ENCODE assay signal across 8 cellular contexts in genomic region chrX:107716816-107717700, GRCh38. TPM values are rescaled to one million over a fixed set of nuclear protein-coding genes. Genes with fewer than 3 reads are reported as not detected.
DNase-seq lines count a peak whose midpoint lies in the region; ATAC-seq lines count a peak whose summit lies in the region.

No MANE protein-coding gene starts in this region.

- H2AK5ac ChIP-seq in mesenchymal stem cell (ENCODE audit: low read length, severe bottlenecking): no peak overlapping the region

- peak; percentile 76 for ATAC-seq in HG02870 (IDR thresholded peaks at IDR 0.05; ENCODE audit: unreplicated experiment)

- H3K79me1 ChIP-seq in mesenchymal stem cell (replicated peaks; ENCODE audit: low read length, poor library complexity, severe bottlenecking): peaks cover 5% of the 10 kb centered on the region

- peak overlapping the region; percentile 70 for H3K4me2 ChIP-seq in mesenchymal stem cell (ENCODE audit: low read length, poor library complexity, severe bottlenecking)

- peak overlapping the region; percentile 73 to 75 for H3K4ac ChIP-seq in mesenchymal stem cell (ENCODE audit: low read depth in 1 of 2, low read length in 2 of 2)

- H3K27ac ChIP-seq in mesenchymal stem cell (ENCODE audit: low read length, poor library complexity, severe bottlenecking): peak overlapping the region; percentile 32

- H3K27me3 ChIP-seq in mesenchymal stem cell (ENCODE audit: control insufficient read depth in 1 of 2, insufficient read depth in 1 of 2, low read length in 2 of 2): peaks cover 0 to 55% of the 10 kb centered on the region in 2 experiments

- peak overlapping the region in 1 of 2 experiments; percentile 61 for H3K14ac ChIP-seq in mesenchymal stem cell (ENCODE audit: low read length in 2 of 2)

- peak overlapping the region; percentile 46 to 89 for H3K18ac ChIP-seq in mesenchymal stem cell (ENCODE audit: low read depth in 1 of 2, low read length in 2 of 2)

- no peak overlapping the region for H2BK5ac ChIP-seq in mesenchymal stem cell (ENCODE audit: low read depth, low read length, poor library complexity, severe bottlenecking)

- H3K4me3 ChIP-seq in mesenchymal stem cell (ENCODE audit: insufficient read depth in 1 of 2, low read depth in 1 of 2, low read length in 2 of 2): peak overlapping the region; percentile 70 to 81

- 26% methylated on average over 17 of the region's 29 CpGs for WGBS in mesenchymal stem cell

- H2BK12ac ChIP-seq in mesenchymal stem cell (ENCODE audit: low read length in 2 of 2): peak overlapping the region; percentile 84 to 97

- no peak overlapping the region for H2AFZ ChIP-seq in mesenchymal stem cell (ENCODE audit: low read depth, low read length)

- peak overlapping the region in 1 of 2 experiments; percentile 81 for H3K23ac ChIP-seq in mesenchymal stem cell (ENCODE audit: low read length in 2 of 2)

- H2BK15ac ChIP-seq in mesenchymal stem cell (ENCODE audit: low read depth, poor library complexity, severe bottlenecking): peak overlapping the region; percentile 48

- peak overlapping the region; percentile 89 for H4K91ac ChIP-seq in mesenchymal stem cell (ENCODE audit: low read length)

- H2BK120ac ChIP-seq in mesenchymal stem cell (ENCODE audit: low read depth, low read length): peak overlapping the region; percentile 8

- peak overlapping the region; percentile 82 for H4K8ac ChIP-seq in mesenchymal stem cell (ENCODE audit: low read length)

- peaks cover 17% of the 10 kb centered on the region for H3K4me1 ChIP-seq in mesenchymal stem cell (ENCODE audit: control insufficient read depth, insufficient read depth, low read depth, low read length)

- DNase-seq in NCI-H524 (lab: John Stamatoyannopoulos, UW) (peak; percentile 24 to 57), NCI-H524 treated with DMSO at 0.1 percent for 48 hours (lab: John Stamatoyannopoulos, UW) (no peak), NCI-H526 (lab: John Stamatoyannopoulos, UW) (peak; percentile 25 to 69), mesenchymal stem cell (peak; percentile 94)
- peak; percentile 88 for DNase-seq in activated CD8-positive, alpha-beta memory T cell treated with anti-CD3 and anti-CD28 coated beads for 24 hours
- peak; percentile 82 for DNase-seq in effector CD8-positive, alpha-beta T cell (lab: John Stamatoyannopoulos, UW)
- peak; percentile 65 for DNase-seq in stimulated activated CD8-positive, alpha-beta memory T cell treated with anti-CD3 and anti-CD28 coated beads, Interleukin-12 subunit alpha, Interleukin-12 subunit beta, amount 100 ng/mL, for 4 hours (ENCODE audit: low read depth)

- H3K9ac ChIP-seq in mesenchymal stem cell (ENCODE audit: low read length): peak overlapping the region; percentile 94

- H3K9me3 ChIP-seq in mesenchymal stem cell (ENCODE audit: control insufficient read depth, low read length): no peaks in the 10 kb centered on the region

- peaks cover 11% of the 10 kb centered on the region in 2 experiments for H3K36me3 ChIP-seq in mesenchymal stem cell (ENCODE audit: control insufficient read depth in 1 of 2, insufficient read depth in 2 of 2, low read depth in 1 of 2, low read length in 2 of 2)

RNA-seq across cellular contexts. Expression of gene TSC22D3, which starts 58.5 kb away (rescaled TPM):
- 151 TPM for polyA plus RNA-seq in mesenchymal stem cell (2013, experiment 1 of 2)
- polyA plus RNA-seq in mesenchymal stem cell (2013, experiment 2 of 2): 131 TPM
